Comparison of ENCODE assay signal across 9 cellular contexts in the genomic region with DNA sequence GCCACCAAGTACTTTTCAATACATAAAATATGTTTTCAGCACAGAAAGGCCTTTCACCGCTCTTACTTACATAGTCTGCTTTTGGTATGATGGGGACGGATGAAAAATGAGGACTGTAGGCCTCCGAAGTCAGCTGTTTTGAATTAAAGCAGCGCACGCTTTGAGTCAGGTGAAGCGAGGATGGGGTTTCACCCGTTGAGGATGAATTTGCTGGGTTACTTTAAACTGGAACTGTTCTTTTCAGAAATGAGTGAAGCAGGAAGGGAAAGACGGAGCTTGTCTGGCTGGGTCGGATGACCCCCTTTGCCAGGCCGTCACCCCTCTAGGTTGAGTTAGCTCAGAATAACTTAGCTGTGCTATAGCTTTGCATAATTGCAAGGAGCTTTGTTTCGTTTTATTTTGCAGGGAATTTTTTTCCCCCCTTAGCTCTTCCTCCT. TPM values are rescaled to one million over a fixed set of nuclear protein-coding genes. Genes with fewer than 3 reads are reported as not detected.
DNase-seq lines count a peak whose midpoint lies in the region; ATAC-seq and TF ChIP-seq lines count a peak whose summit lies in the region.
"Had no signal": no experiment of that assay in that cellular context is flagged by ENCODE, and none has a peak within 500 bp of the region (broad histone marks: within the 10 kb centered on the region; RNA-seq: fewer than 3 reads in every experiment).

No MANE protein-coding gene starts in this region.

- H4K20me1 ChIP-seq in fibroblast of lung (ENCODE audit: control insufficient read depth, extremely low read depth, insufficient read depth, low read length): no peaks in the 10 kb centered on the region

- DNase-seq in BE2C (no peak), GM19240 (ENCODE audit: insufficient read length, low spot score) (peak; percentile 23), fibroblast of lung (ENCODE audit: low read depth in 2 of 2) (no peak), uterus (no peak), inferior parietal cortex (ENCODE audit: extremely low spot score) (no peak), hippocampal formation (lab: John Stamatoyannopoulos, UW) (no peak)

- intact Hi-C loops in uterus (cut with DNase I; ENCODE audit: low total_unique reads): no loop called here

- peak overlapping the region; percentile 64 for H3K27ac ChIP-seq in KOPT-K1 (ENCODE audit: low read depth, low read length, poor library complexity, severe bottlenecking)
- H3K27ac ChIP-seq in fibroblast of lung (ENCODE audit: insufficient read depth, low read length): peak overlapping the region; percentile 68
- peak overlapping the region; percentile 92 to 96 for H3K27ac ChIP-seq in uterus

- H3K9ac ChIP-seq in fibroblast of lung (ENCODE audit: insufficient read depth, low read length): no peak overlapping the region

- no peaks in the 10 kb centered on the region for H3K27me3 ChIP-seq in BE2C
- no peaks in the 10 kb centered on the region for H3K27me3 ChIP-seq in fibroblast of lung (ENCODE audit: control insufficient read depth, insufficient read depth, low read length)
- H3K27me3 ChIP-seq in uterus: no peaks in the 10 kb centered on the region
- H3K27me3 ChIP-seq: cardiac muscle cell had no signal

- H3K79me2 ChIP-seq in fibroblast of lung (ENCODE audit: control insufficient read depth, insufficient read depth, low read length): peaks cover 34% of the 10 kb centered on the region

- H3K36me3 ChIP-seq in BE2C (no peaks in the 10 kb centered on the region), KOPT-K1 (ENCODE audit: insufficient read depth, low read length) (no peaks in the 10 kb centered on the region), fibroblast of lung (ENCODE audit: control insufficient read depth, insufficient read depth, low read length) (no peaks in the 10 kb centered on the region), uterus (no peaks in the 10 kb centered on the region)
- H3K36me3 ChIP-seq: cardiac muscle cell had no signal

- H3K4me2 ChIP-seq in fibroblast of lung (ENCODE audit: extremely low read depth, insufficient read depth, low read length): peak overlapping the region; percentile 9

- H2AFZ ChIP-seq in fibroblast of lung (ENCODE audit: low read length): no peak overlapping the region

- ATAC-seq in GM19324 (IDR thresholded peaks at IDR 0.05; ENCODE audit: low FRiP score, unreplicated experiment): no peak

- no peak for TF ChIP-seq CTCF in BE2C (IDR thresholded peaks at IDR 0.05; ENCODE audit: low read depth, low read length)
- no peak for TF ChIP-seq CTCF in fibroblast of lung (conservative IDR thresholded peaks at IDR 0.05 in 1 of 2, IDR thresholded peaks at IDR 0.05 in 1 of 2; ENCODE audit: low read depth in 1 of 2, low read length in 2 of 2)
- TF ChIP-seq CTCF in uterus (IDR thresholded peaks at IDR 0.05): no peak

- peak overlapping the region; percentile 62 for H3K4me3 ChIP-seq in BE2C (ENCODE audit: low read depth, low read length)
- peak overlapping the region in 2 of 4 experiments; percentile 44 to 54 for H3K4me3 ChIP-seq in fibroblast of lung (replicated peaks in 1 of 4; ENCODE audit: control extremely low read depth in 1 of 4, insufficient read depth in 1 of 4, low read depth in 3 of 4, low read length in 4 of 4)
- H3K4me3 ChIP-seq in uterus: peak overlapping the region in 1 of 2 donors; percentile 35
- H3K4me3 ChIP-seq: cardiac muscle cell had no signal

- TF ChIP-seq POLR2A in uterus (IDR thresholded peaks at IDR 0.05): no peak

- H3K9me3 ChIP-seq in BE2C (no peaks in the 10 kb centered on the region), KOPT-K1 (ENCODE audit: insufficient read depth, low read length, poor library complexity, severe bottlenecking) (no peaks in the 10 kb centered on the region), fibroblast of lung (ENCODE audit: control insufficient read depth, insufficient read depth, low read depth, low read length) (no peaks in the 10 kb centered on the region), uterus (no peaks in the 10 kb centered on the region)

- H3K4me1 ChIP-seq in BE2C (peaks cover 7% of the 10 kb centered on the region), fibroblast of lung (ENCODE audit: control insufficient read depth, extremely low read depth, insufficient read depth, low read length) (peaks cover 4% of the 10 kb centered on the region), uterus (peaks cover 0 to 23% of the 10 kb centered on the region in 2 donors)

RNA-seq across cellular contexts. Expression of a gene that starts 40.0 kb away (rescaled TPM):
- polyA plus RNA-seq in BE2C (2012; ENCODE audit: insufficient read depth, insufficient read length, low read depth): 28.7 TPM
- total RNA-seq in fibroblast of lung (36.0 and 38.1 TPM in 2 replicates), uterus (100 to 1,000 TPM in 1 of 4 donors, 10 to 100 TPM in 3; 58.2 to 295 (median 76.9) TPM)
- polyA plus RNA-seq in fibroblast of lung: 19.2 and 22.7 TPM in 2 replicates
- polyA plus RNA-seq in fibroblast of lung (2012): 25.6 and 29.8 TPM in 2 replicates
- 26.2 and 27.7 TPM in 2 replicates for polyA minus RNA-seq in fibroblast of lung (ENCODE audit: low replicate concordance)
